Comparison of ENCODE assay signal across 8 cellular contexts in the genomic region with DNA sequence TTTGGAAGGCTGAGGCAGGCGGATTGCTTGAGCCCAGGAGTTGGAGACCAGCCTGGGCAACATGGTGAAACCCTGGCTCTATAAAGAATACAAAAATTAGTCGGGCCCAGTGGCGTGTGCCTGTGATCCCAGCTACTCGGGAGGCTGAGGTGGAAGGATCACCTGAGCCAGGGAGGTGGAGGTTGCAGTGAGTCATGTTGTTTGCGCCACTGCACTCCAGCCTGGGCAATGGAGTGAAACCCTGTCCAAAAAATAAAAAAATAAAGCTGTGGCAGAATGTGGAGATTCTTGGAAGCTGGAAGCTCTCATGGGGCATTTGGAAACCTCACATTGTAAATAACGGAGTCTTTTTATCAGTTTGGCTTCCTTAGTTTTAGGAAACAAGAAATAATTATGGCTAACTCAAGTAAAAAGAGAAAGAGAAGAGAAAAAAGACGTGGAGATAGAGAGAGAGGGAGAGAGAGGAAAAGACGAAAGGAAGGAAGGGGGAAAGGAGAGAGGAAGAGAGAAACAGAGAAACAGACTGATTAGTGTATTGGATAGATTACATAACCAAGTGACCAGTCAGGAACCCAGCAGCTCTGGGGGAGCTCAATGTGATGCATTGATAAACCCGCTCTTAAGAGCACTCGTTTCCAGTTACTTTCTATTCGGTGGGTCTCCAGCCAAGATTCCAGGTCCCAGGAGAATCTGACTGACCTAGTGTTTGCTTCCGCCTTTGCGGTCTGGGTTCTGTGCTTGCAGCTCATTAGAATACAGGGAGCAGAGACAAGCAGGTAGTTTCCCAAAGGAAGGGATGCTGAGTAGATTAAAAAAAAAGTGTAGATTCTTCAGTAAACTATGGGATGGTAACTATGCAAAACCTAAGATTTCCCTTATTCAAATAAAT. TPM values are rescaled to one million over a fixed set of nuclear protein-coding genes. Genes with fewer than 3 reads are reported as not detected.
DNase-seq lines count a peak whose midpoint lies in the region; ATAC-seq and TF ChIP-seq lines count a peak whose summit lies in the region.

No MANE protein-coding gene starts in this region.

- peaks cover 8% of the 10 kb centered on the region for H3K36me3 Mint-ChIP-seq in activated CD4-positive, alpha-beta T cell treated with anti-CD3 and anti-CD28 coated beads, Interleukin-2, amount 10 ng/mL, durations not matched to agents 24 days and 14 days (ENCODE audit: low read depth)
- H3K36me3 Mint-ChIP-seq in activated T-cell treated with anti-CD3 and anti-CD28 coated beads, Interleukin-2, amount 50 U/mL, for 72 hours (ENCODE audit: insufficient read depth in 2 of 2) = peaks cover 1 to 3% of the 10 kb centered on the region in 2 donors
- peaks cover 2% of the 10 kb centered on the region for H3K36me3 Mint-ChIP-seq in osteocyte (ENCODE audit: unreplicated experiment)

- DNase-seq in activated CD4-positive, alpha-beta T cell treated with anti-CD3 and anti-CD28 coated beads, Interleukin-2, amount 10 ng/mL, durations not matched to agents 24 days and 14 days = peak; percentile 68
- no peak for DNase-seq in activated CD4-positive, alpha-beta T cell treated with anti-CD3 and anti-CD28 coated beads for 48 hours
- DNase-seq in NCI-H187 treated with DMSO at 0.1 percent for 48 hours (lab: John Stamatoyannopoulos, UW) = peak; percentile 23
- peak in 1 of 2 donors; percentile 7 for DNase-seq in activated T-cell treated with anti-CD3 and anti-CD28 coated beads, Interleukin-2, amount 50 U/mL, for 72 hours
- peak; percentile 63 for DNase-seq in Right ventricle myocardium superior
- DNase-seq in osteocyte (ENCODE audit: extremely low spot score, unreplicated experiment) = no peak
- no peak for DNase-seq in activated CD4-positive, CD25-positive, alpha-beta regulatory T cell treated with anti-CD3 and anti-CD28 coated beads, Interleukin-2, amount 50 U/mL, for 72 hours

- peaks cover 21% of the 10 kb centered on the region for H3K4me1 Mint-ChIP-seq in activated CD4-positive, alpha-beta T cell treated with anti-CD3 and anti-CD28 coated beads, Interleukin-2, amount 10 ng/mL, durations not matched to agents 24 days and 14 days
- peaks cover 32% of the 10 kb centered on the region for H3K4me1 Mint-ChIP-seq in activated T-cell treated with anti-CD3 and anti-CD28 coated beads, Interleukin-2, amount 50 U/mL, for 72 hours (ENCODE audit: low read depth)
- H3K4me1 Mint-ChIP-seq in osteocyte (ENCODE audit: unreplicated experiment) = peaks cover 27% of the 10 kb centered on the region

- H3K27me3 Mint-ChIP-seq in activated CD4-positive, alpha-beta T cell treated with anti-CD3 and anti-CD28 coated beads, Interleukin-2, amount 10 ng/mL, durations not matched to agents 24 days and 14 days = peaks cover 2% of the 10 kb centered on the region
- no peaks in the 10 kb centered on the region for H3K27me3 Mint-ChIP-seq in activated T-cell treated with anti-CD3 and anti-CD28 coated beads, Interleukin-2, amount 50 U/mL, for 72 hours (ENCODE audit: low read depth)
- no peaks in the 10 kb centered on the region for H3K27me3 Mint-ChIP-seq in osteocyte (ENCODE audit: unreplicated experiment)

- TF ChIP-seq CTCF in osteocyte (IDR thresholded peaks at IDR 0.05) = no peak

- intact Hi-C loops in activated CD4-positive, alpha-beta T cell treated with anti-CD3 and anti-CD28 coated beads, Interleukin-2, amount 10 ng/mL, durations not matched to agents 24 days and 14 days (cut with micrococcal nuclease) = loop anchor here (2.0 to 5.0 kb wide), 2 partner anchors 215 to 1915 kb away; a partner anchor contains a TSS
- intact Hi-C loops in Right ventricle myocardium superior (cut with DNase I) = loop anchor here (2.0 kb wide), 1 partner anchor 51 kb away; a partner anchor contains a TSS

- peak overlapping the region; percentile 56 for H3K27ac Mint-ChIP-seq in activated CD4-positive, alpha-beta T cell treated with anti-CD3 and anti-CD28 coated beads, Interleukin-2, amount 10 ng/mL, durations not matched to agents 24 days and 14 days
- H3K27ac Mint-ChIP-seq in activated T-cell treated with anti-CD3 and anti-CD28 coated beads, Interleukin-2, amount 50 U/mL, for 72 hours = peak overlapping the region; percentile 91
- H3K27ac Mint-ChIP-seq in osteocyte (ENCODE audit: unreplicated experiment) = peak overlapping the region; percentile 93

- no peaks in the 10 kb centered on the region for H3K9me3 Mint-ChIP-seq in activated CD4-positive, alpha-beta T cell treated with anti-CD3 and anti-CD28 coated beads, Interleukin-2, amount 10 ng/mL, durations not matched to agents 24 days and 14 days
- no peaks in the 10 kb centered on the region for H3K9me3 Mint-ChIP-seq in activated T-cell treated with anti-CD3 and anti-CD28 coated beads, Interleukin-2, amount 50 U/mL, for 72 hours
- no peaks in the 10 kb centered on the region for H3K9me3 Mint-ChIP-seq in osteocyte (ENCODE audit: unreplicated experiment)

- no peak for ATAC-seq in activated T-cell treated with anti-CD3 and anti-CD28 coated beads, Interleukin-2, amount 50 U/mL, for 72 hours (replicated peaks in 1 of 2)
- peak; percentile 3 for ATAC-seq in Right ventricle myocardium superior (ENCODE audit: poor library complexity)
- no peak for ATAC-seq in HG02759 (IDR thresholded peaks at IDR 0.05; ENCODE audit: unreplicated experiment)

- H3K4me3 Mint-ChIP-seq in activated CD4-positive, alpha-beta T cell treated with anti-CD3 and anti-CD28 coated beads, Interleukin-2, amount 10 ng/mL, durations not matched to agents 24 days and 14 days = peak overlapping the region; percentile 97
- H3K4me3 Mint-ChIP-seq in activated T-cell treated with anti-CD3 and anti-CD28 coated beads, Interleukin-2, amount 50 U/mL, for 72 hours = peak overlapping the region; percentile 94 to 97
- H3K4me3 Mint-ChIP-seq in osteocyte (ENCODE audit: unreplicated experiment) = peak overlapping the region; percentile 95

RNA-seq across cellular contexts. Expression of a gene that starts 1.1 kb away (rescaled TPM):
- 19.5 and 20.9 TPM in 2 replicates for total RNA-seq in activated CD4-positive, alpha-beta T cell treated with anti-CD3 and anti-CD28 coated beads, Interleukin-2, amount 10 ng/mL, durations not matched to agents 24 days and 14 days
- 10 to 100 TPM; 24.8 to 28.6 TPM for total RNA-seq in activated T-cell treated with anti-CD3 and anti-CD28 coated beads, Interleukin-2, amount 50 U/mL, for 72 hours
- total RNA-seq in Right ventricle myocardium superior = 10.7 TPM
- 25.6 and 26.4 TPM in 2 replicates for total RNA-seq in osteocyte

RNA-seq across cellular contexts. Expression of a gene that starts 22.6 kb away (rescaled TPM):
- 71.8 and 74.4 TPM in 2 replicates for total RNA-seq in activated CD4-positive, alpha-beta T cell treated with anti-CD3 and anti-CD28 coated beads, Interleukin-2, amount 10 ng/mL, durations not matched to agents 24 days and 14 days
- 10 to 100 TPM; 59.1 to 70.9 TPM for total RNA-seq in activated T-cell treated with anti-CD3 and anti-CD28 coated beads, Interleukin-2, amount 50 U/mL, for 72 hours
- total RNA-seq in Right ventricle myocardium superior (42.3 TPM), osteocyte (54.1 and 56.4 TPM in 2 replicates)

RNA-seq across cellular contexts. Expression of a gene that starts 51.4 kb away (rescaled TPM):
- total RNA-seq in activated CD4-positive, alpha-beta T cell treated with anti-CD3 and anti-CD28 coated beads, Interleukin-2, amount 10 ng/mL, durations not matched to agents 24 days and 14 days = 64.0 and 65.8 TPM in 2 replicates
- 10 to 100 TPM; 45.9 to 47.7 TPM for total RNA-seq in activated T-cell treated with anti-CD3 and anti-CD28 coated beads, Interleukin-2, amount 50 U/mL, for 72 hours
- total RNA-seq in Right ventricle myocardium superior (43.8 TPM), osteocyte (44.3 and 48.1 TPM in 2 replicates)

Comparison
In these comparisons a context has a peak if more than half of its experiments do, and no peak if none do; other contexts are left out.
1. DNase-seq: peak in activated CD4-positive, alpha-beta T cell treated with anti-CD3 and anti-CD28 coated beads, Interleukin-2, amount 10 ng/mL, durations not matched to agents 24 days and 14 days (single experiment), NCI-H187 treated with DMSO at 0.1 percent for 48 hours (single experiment) and Right ventricle myocardium superior (single experiment); none in activated CD4-positive, alpha-beta T cell treated with anti-CD3 and anti-CD28 coated beads for 48 hours (single experiment), osteocyte (single experiment) and activated CD4-positive, CD25-positive, alpha-beta regulatory T cell treated with anti-CD3 and anti-CD28 coated beads, Interleukin-2, amount 50 U/mL, for 72 hours (single experiment).
2. Peak in every context shown above with its lines, with median percentiles within 50 percentile points of each other: H3K27ac Mint-ChIP-seq and H3K4me3 Mint-ChIP-seq.